In genomic region chr3:149969110-149969944, GRCh38 we compare ENCODE assay signal across 8 cellular contexts. TPM values are rescaled to one million over a fixed set of nuclear protein-coding genes. Genes with fewer than 3 reads are reported as not detected.
A peak's percentile ranks its signal among the peaks of the same experiment; 100 is the strongest.
DNase-seq lines count a peak whose midpoint lies in the region; ATAC-seq, FAIRE-seq and TF ChIP-seq lines count a peak whose summit lies in the region.

No MANE protein-coding gene starts in this region.

- TF ChIP-seq CTCF in AG04449 (IDR thresholded peaks at IDR 0.05; ENCODE audit: insufficient read depth, low read length, missing control alignments): peak; percentile 14

- peak; percentile 59 for DNase-seq in AG04449 (ENCODE audit: low read depth, low spot score)
- DNase-seq in NCI-H460 (ENCODE audit: extremely low read depth, low read depth): peak; percentile 79
- DNase-seq in astrocyte of the hippocampus (ENCODE audit: low read depth, low spot score): peak; percentile 90
- DNase-seq in hypothalamus (lab: John Stamatoyannopoulos, UW): peak in 39 of 51 donors; percentile 1 to 73 (median 30)
- DNase-seq in GM19239 (ENCODE audit: insufficient read length, low spot score): no peak
- DNase-seq in mesenteric fat pad (ENCODE audit: low spot score): no peak

- peaks cover 2% of the 10 kb centered on the region for H3K4me1 ChIP-seq in rectal smooth muscle tissue (ENCODE audit: control insufficient read depth, insufficient read depth, low read length)

- ATAC-seq in GM21717 (IDR thresholded peaks at IDR 0.05; ENCODE audit: unreplicated experiment): peak; percentile 1

- POLR2A ChIA-PET in AG04449 (lab: Yijun Ruan, JAX): interaction anchor here (0.9 to 2.3 kb wide), 3 partner anchors 178 to 577 kb away, joined by 3 to 9 read pairs (median 6); partner anchors contain the start of genes EIF2A and SERP1

- CTCF ChIA-PET in AG04449 (lab: Yijun Ruan, JAX): interaction anchor here (0.6 to 12.3 kb wide), 17 partner anchors 11 to 526 kb away, joined by 3 to 155 read pairs (median 5); no protein-coding TSS in a partner anchor

- no peak overlapping the region for H3K9ac ChIP-seq in rectal smooth muscle tissue (ENCODE audit: low read length)

- peaks cover 3% of the 10 kb centered on the region for H3K36me3 ChIP-seq in rectal smooth muscle tissue (ENCODE audit: control insufficient read depth, insufficient read depth, low read length)

- no peaks in the 10 kb centered on the region for H3K27me3 ChIP-seq in rectal smooth muscle tissue (ENCODE audit: control insufficient read depth, insufficient read depth, low read length)

- H3K4me3 ChIP-seq in AG04449 (ENCODE audit: low read depth, low read length): peak overlapping the region; percentile 83
- H3K4me3 ChIP-seq in rectal smooth muscle tissue (ENCODE audit: low read length): peak overlapping the region; percentile 86

- FAIRE-seq in GM19239 (lab: Jason Lieb, UNC): no peak

- peak overlapping the region; percentile 74 for H3K27ac ChIP-seq in rectal smooth muscle tissue (ENCODE audit: low read depth, low read length)

RNA-seq across cellular contexts. Expression of gene PFN2, which starts 1.4 kb away (rescaled TPM):
- 179 and 197 TPM in 2 replicates for total RNA-seq in NCI-H460 (2014; rRNA removed; shearing (Covaris generic))
- 216 and 286 TPM in 2 replicates for polyA plus RNA-seq in NCI-H460 (2014; cell fraction: nucleus; rRNA removed)
- 33.9 TPM for total RNA-seq in mesenteric fat pad

Comparison
In these comparisons a context has a peak if more than half of its experiments do, and no peak if none do; other contexts are left out.
1. DNase-seq: peak in AG04449 (single experiment), NCI-H460 (single experiment), astrocyte of the hippocampus (single experiment) and hypothalamus (39 of 51); none in GM19239 (single experiment) and mesenteric fat pad (single experiment).